17 cellular contexts compared by ENCODE assay signal in genomic region chr1:214582289-214582891, GRCh38. TPM values are rescaled to one million over a fixed set of nuclear protein-coding genes. Genes with fewer than 3 reads are reported as not detected.
DNase-seq lines count a peak whose midpoint lies in the region; ATAC-seq, FAIRE-seq and TF ChIP-seq lines count a peak whose summit lies in the region.
"Had no signal": no experiment of that assay in that cellular context is flagged by ENCODE, and none has a peak within 500 bp of the region (broad histone marks: within the 10 kb centered on the region; RNA-seq: fewer than 3 reads in every experiment).

No MANE protein-coding gene starts in this region.

- H3K27me3 ChIP-seq in H9 (ENCODE audit: insufficient read depth, low read length) (no peaks in the 10 kb centered on the region), H1 (replicated peaks in 1 of 4; ENCODE audit: control insufficient read depth in 3 of 4, extremely low read depth in 1 of 4, insufficient read depth in 3 of 4, low read length in 3 of 4) (no peaks in the 10 kb centered on the region), psoas muscle (ENCODE audit: insufficient read depth in 3 of 3, low read length in 2 of 3) (no peaks in the 10 kb centered on the region)
- H3K27me3 ChIP-seq: heart left ventricle, sigmoid colon had no signal

- H3K4me2 ChIP-seq in H9 (ENCODE audit: insufficient read depth, insufficient read length, low read length), result no peak overlapping the region
- H3K4me2 ChIP-seq in H1 (ENCODE audit: insufficient read depth in 1 of 2, low read depth in 2 of 2, low read length in 2 of 2), result peak overlapping the region; percentile 19 to 25; a peak in 3 of 4 replicates

- H3K27me3 Mint-ChIP-seq in H9 (ENCODE audit: low read depth), result no peaks in the 10 kb centered on the region
- H3K27me3 Mint-ChIP-seq in activated T-helper 17 cell treated with anti-CD3 and anti-CD28 coated beads, Interleukin-2, amount 50 U/mL, for 72 hours, result peaks cover 15% of the 10 kb centered on the region

- no peak overlapping the region for H4K91ac ChIP-seq in H9 (ENCODE audit: insufficient read length, low read depth, low read length)
- no peak overlapping the region for H4K91ac ChIP-seq in H1 (replicated peaks; ENCODE audit: insufficient read length, low read length)

- H3K4ac ChIP-seq in H9 (ENCODE audit: low read depth, low read length) (no peak overlapping the region), H1 (replicated peaks; ENCODE audit: insufficient read length, low read depth, low read length) (no peak overlapping the region)

- no peak overlapping the region for H4K8ac ChIP-seq in H9 (replicated peaks; ENCODE audit: insufficient read length, low read depth, low read length)
- no peak overlapping the region for H4K8ac ChIP-seq in H1 (ENCODE audit: extremely low read depth, insufficient read depth, low read length)

- H3K27ac ChIP-seq in H9 (ENCODE audit: insufficient read length, low read depth, low read length) (no peak overlapping the region), SK-N-MC (peak overlapping the region; percentile 83; the same call in 1 of the 2 replicates), H1 (ENCODE audit: low read depth, low read length) (no peak overlapping the region), psoas muscle (peak overlapping the region; percentile 65)
- H3K27ac ChIP-seq: heart left ventricle had no signal

- TF ChIP-seq EP300 in H1 (IDR thresholded peaks at IDR 0.05; ENCODE audit: borderline replicate concordance in 1 of 2, low read depth in 2 of 2, low read length in 2 of 2), result no peak

- peak; percentile 45 for FAIRE-seq in H1 (lab: Jason Lieb, UNC)

- TF ChIP-seq CTCF in H9 (conservative IDR thresholded peaks at IDR 0.05), result no peak
- no peak for TF ChIP-seq CTCF in H1 (IDR thresholded peaks at IDR 0.05; ENCODE audit: control extremely low read depth in 1 of 3, insufficient read depth in 1 of 3, low read depth in 1 of 3, low read length in 3 of 3)
- no peak for TF ChIP-seq CTCF in psoas muscle (IDR thresholded peaks at IDR 0.05)

- H3K18ac ChIP-seq in H9 (ENCODE audit: insufficient read length, low read depth, low read length) (no peak overlapping the region), H1 (ENCODE audit: extremely low read depth, low read length) (no peak overlapping the region)

- H3K4me3 ChIP-seq in SK-N-MC (no peak overlapping the region; the same call in 1 of the 2 replicates), H1 (ENCODE audit: extremely low read depth in 1 of 4, insufficient read depth in 2 of 4, low read depth in 3 of 4, low read length in 4 of 4) (no peak overlapping the region), psoas muscle (no peak overlapping the region)
- H3K4me3 ChIP-seq: heart left ventricle, sigmoid colon had no signal

- H4K5ac ChIP-seq in H9 (ENCODE audit: insufficient read length, low read depth, low read length) (no peak overlapping the region), H1 (ENCODE audit: insufficient read length, low read depth, low read length) (no peak overlapping the region)

- no peak for TF ChIP-seq RAD21 in H1 (IDR thresholded peaks at IDR 0.05 in 1 of 2, conservative IDR thresholded peaks at IDR 0.05 in 1 of 2; ENCODE audit: low read depth in 2 of 2, low read length in 2 of 2)

- peak; percentile 65 for DNase-seq in H9
- DNase-seq in SK-N-MC (ENCODE audit: low read depth, low spot score), result no peak
- DNase-seq in H1 (ENCODE audit: low read depth in 1 of 2, low spot score in 2 of 2), result no peak
- no peak for DNase-seq in psoas muscle
- DNase-seq in GOT3 (lab: John Stamatoyannopoulos, UW), result no peak
- no peak for DNase-seq in ecto neural progenitor cell (ENCODE audit: low spot score)
- DNase-seq: activated CD4-positive, CD25-positive, alpha-beta regulatory T cell treated with anti-CD3 and anti-CD28 coated beads, Interleukin-2, amount 50 U/mL, for 72 hours; activated CD8-positive, alpha-beta T cell treated with anti-CD3 and anti-CD28 coated beads, Interleukin-2, amount 10 ng/mL, durations not matched to agents 7 days and 5 days; activated gamma-delta T cell treated with Interleukin-2 at 50 U/mL for 16 hours; heart left ventricle; posterior cingulate gyrus; sigmoid colon had no signal

- H3K79me1 ChIP-seq in H9 (ENCODE audit: insufficient read depth, low read depth, low read length, poor library complexity, severe bottlenecking), result no peaks in the 10 kb centered on the region
- H3K79me1 ChIP-seq in H1 (ENCODE audit: low read depth, low read length), result no peaks in the 10 kb centered on the region; the same call in 1 of the 2 replicates

- ATAC-seq in psoas muscle, result peak; percentile 28 to 35 (median 34)
- ATAC-seq in activated T-helper 17 cell treated with anti-CD3 and anti-CD28 coated beads, Interleukin-2, amount 50 U/mL, for 72 hours (replicated peaks), result no peak
- no peak for ATAC-seq in GM21381 (IDR thresholded peaks at IDR 0.05; ENCODE audit: unreplicated experiment)
- ATAC-seq: activated CD8-positive, alpha-beta T cell treated with anti-CD3 and anti-CD28 coated beads, Interleukin-2, amount 10 ng/mL, durations not matched to agents 7 days and 5 days; left lobe of liver had no signal

- no peak overlapping the region for H2BK5ac ChIP-seq in H9 (ENCODE audit: insufficient read length, low read length)
- peak overlapping the region; percentile 2; the same call in 1 of the 2 replicates for H2BK5ac ChIP-seq in H1 (ENCODE audit: low read depth, low read length)

- H3K23ac ChIP-seq in H9 (ENCODE audit: insufficient read length, low read depth, low read length) (no peak overlapping the region), H1 (ENCODE audit: insufficient read length) (no peak overlapping the region)

- H3K4me3 Mint-ChIP-seq in H9, result no peak overlapping the region
- no peak overlapping the region for H3K4me3 Mint-ChIP-seq in activated T-helper 17 cell treated with anti-CD3 and anti-CD28 coated beads, Interleukin-2, amount 50 U/mL, for 72 hours
- H3K4me3 Mint-ChIP-seq: activated CD8-positive, alpha-beta T cell treated with anti-CD3 and anti-CD28 coated beads, Interleukin-2, amount 10 ng/mL, durations not matched to agents 7 days and 5 days; CD14-positive monocyte; nephron had no signal

- no peak overlapping the region for H2BK12ac ChIP-seq in H9 (ENCODE audit: insufficient read length, low read depth, low read length)
- H2BK12ac ChIP-seq in H1 (ENCODE audit: low read depth, low read length), result peak overlapping the region; percentile 11; the same call in 1 of the 2 replicates

- H2AFZ ChIP-seq in H9 (ENCODE audit: low read length) (no peak overlapping the region), H1 (ENCODE audit: low read length) (peak overlapping the region; percentile 47; the same call in 1 of the 2 replicates)

- intact Hi-C loops in psoas muscle (cut with DNase I), result loop anchor here (10.0 kb wide), 2 partner anchors 358 to 368 kb away; no protein-coding TSS in a partner anchor

- H3K79me2 ChIP-seq in H9 (ENCODE audit: insufficient read depth, low read length) (no peaks in the 10 kb centered on the region), H1 (ENCODE audit: control insufficient read depth in 1 of 2, insufficient read depth in 2 of 2, low read length in 2 of 2) (no peaks in the 10 kb centered on the region)

- peak overlapping the region in 1 of 3 experiments; percentile 55; a peak in 2 of 7 replicates for H3K27ac Mint-ChIP-seq in H9
- no peak overlapping the region for H3K27ac Mint-ChIP-seq in activated T-helper 17 cell treated with anti-CD3 and anti-CD28 coated beads, Interleukin-2, amount 50 U/mL, for 72 hours
- H3K27ac Mint-ChIP-seq: activated CD8-positive, alpha-beta T cell treated with anti-CD3 and anti-CD28 coated beads, Interleukin-2, amount 10 ng/mL, durations not matched to agents 7 days and 5 days; CD14-positive monocyte; nephron had no signal

- H3T11ph ChIP-seq in H9 (ENCODE audit: low read length), result no peak overlapping the region

- peaks cover 10 to 14% of the 10 kb centered on the region in 2 experiments for H3K4me1 Mint-ChIP-seq in H9
- no peaks in the 10 kb centered on the region for H3K4me1 Mint-ChIP-seq in activated T-helper 17 cell treated with anti-CD3 and anti-CD28 coated beads, Interleukin-2, amount 50 U/mL, for 72 hours
- H3K4me1 Mint-ChIP-seq: CD14-positive monocyte, nephron had no signal

- H3K9me3 ChIP-seq in H9 (ENCODE audit: control insufficient read depth, low read depth, low read length) (no peaks in the 10 kb centered on the region), SK-N-MC (ENCODE audit: low read depth, low read length) (no peaks in the 10 kb centered on the region), H1 (ENCODE audit: insufficient read depth in 2 of 2, low read depth in 1 of 2, low read length in 1 of 2) (peaks cover 0 to 1% of the 10 kb centered on the region in 2 experiments; a peak in 1 of 4 replicates), psoas muscle (no peaks in the 10 kb centered on the region)
- H3K9me3 ChIP-seq: sigmoid colon had no signal

- H2BK15ac ChIP-seq in H9 (ENCODE audit: low read depth, low read length) (no peak overlapping the region), H1 (ENCODE audit: low read length) (no peak overlapping the region)

- no peak overlapping the region for H2BK20ac ChIP-seq in H9 (ENCODE audit: low read depth, low read length, poor library complexity, severe bottlenecking)
- H2BK20ac ChIP-seq in H1 (ENCODE audit: low read length), result no peak overlapping the region

- H4K20me1 ChIP-seq in H9 (ENCODE audit: control insufficient read depth, insufficient read depth, insufficient read length), result no peaks in the 10 kb centered on the region
- H4K20me1 ChIP-seq in H1 (replicated peaks in 1 of 2; ENCODE audit: control insufficient read depth in 1 of 2, insufficient read depth in 2 of 2, low read length in 2 of 2), result no peaks in the 10 kb centered on the region

- H3K9ac ChIP-seq in H9 (ENCODE audit: extremely low read depth, insufficient read length, low read length) (no peak overlapping the region), SK-N-MC (ENCODE audit: insufficient read length) (no peak overlapping the region), H1 (replicated peaks in 1 of 4; ENCODE audit: extremely low read depth in 1 of 4, low read depth in 3 of 4, low read length in 3 of 4) (no peak overlapping the region)

- H3K14ac ChIP-seq in H9 (ENCODE audit: insufficient read depth, low read length) (no peak overlapping the region), H1 (ENCODE audit: insufficient read length) (no peak overlapping the region)

- H2BK120ac ChIP-seq in H9 (ENCODE audit: low read depth, low read length, poor library complexity, severe bottlenecking), result no peak overlapping the region
- H2BK120ac ChIP-seq in H1 (replicated peaks; ENCODE audit: low read depth, low read length), result no peak overlapping the region

- H3K36me3 ChIP-seq in SK-N-MC (ENCODE audit: insufficient read depth, low read length), result no peaks in the 10 kb centered on the region
- no peaks in the 10 kb centered on the region for H3K36me3 ChIP-seq in H1 (ENCODE audit: control insufficient read depth in 2 of 4, insufficient read depth in 4 of 4, low read length in 3 of 4)
- no peaks in the 10 kb centered on the region for H3K36me3 ChIP-seq in psoas muscle (ENCODE audit: insufficient read depth in 1 of 2, low read depth in 1 of 2)
- H3K36me3 ChIP-seq: heart left ventricle, sigmoid colon had no signal

- H3K4me1 ChIP-seq in H9 (ENCODE audit: insufficient read depth, low read length) (peaks cover 6% of the 10 kb centered on the region), H1 (replicated peaks in 1 of 4; ENCODE audit: control insufficient read depth in 3 of 4, insufficient read depth in 4 of 4, low read length in 3 of 4) (peaks cover 3 to 9% (median 7%) of the 10 kb centered on the region in 4 experiments; a peak in 5 of 7 replicates), psoas muscle (peaks cover 15% of the 10 kb centered on the region)

- WGBS in H9 (ENCODE audit: extremely low coverage, insufficient read length, low lambda C conversion rate), result no CpG with 5 or more reads among the region's 7 CpGs
- 59% methylated on average over 7 of the region's 7 CpGs; no CpG with 5 or more reads in 1 of the 2 experiments for WGBS in H1 (ENCODE audit: extremely low coverage in 1 of 2, insufficient coverage in 1 of 2, insufficient read length in 1 of 2, insufficient replicate concordance in 2 of 2, low coverage in 1 of 2, low lambda C conversion rate in 2 of 2, missing lambda C conversion rate in 1 of 2), 2 experiments
- 77 to 82% (median 81%) methylated on average over 7 of the region's 7 CpGs for WGBS in psoas muscle, 3 donors

- H3K36me3 Mint-ChIP-seq in H9 (ENCODE audit: insufficient read depth in 1 of 3, low read depth in 3 of 3), result peaks cover 2 to 4% (median 4%) of the 10 kb centered on the region in 3 experiments; a peak in 3 of 7 replicates
- no peaks in the 10 kb centered on the region for H3K36me3 Mint-ChIP-seq in activated T-helper 17 cell treated with anti-CD3 and anti-CD28 coated beads, Interleukin-2, amount 50 U/mL, for 72 hours (ENCODE audit: low read depth)
- H3K36me3 Mint-ChIP-seq: CD14-positive monocyte had no signal

- H2AK5ac ChIP-seq in H9 (ENCODE audit: insufficient read length, low read length) (no peak overlapping the region), H1 (ENCODE audit: low read depth, low read length) (no peak overlapping the region)

- TF ChIP-seq POLR2A in H1 (IDR thresholded peaks at IDR 0.05; ENCODE audit: control extremely low read depth in 1 of 2, low read depth in 2 of 2, low read length in 2 of 2), result no peak

- H3K9me3 Mint-ChIP-seq in H9, result peaks cover 7 to 8% of the 10 kb centered on the region in 2 experiments; a peak in 4 of 5 replicates
- H3K9me3 Mint-ChIP-seq in activated T-helper 17 cell treated with anti-CD3 and anti-CD28 coated beads, Interleukin-2, amount 50 U/mL, for 72 hours, result no peaks in the 10 kb centered on the region

- POLR2A ChIA-PET in H1 (lab: Charles Lee; ENCODE audit: partially characterized antibody), result interaction anchor here (1.1 to 6.9 kb wide), 5 partner anchors 10 to 157 kb away, joined by 3 to 69 read pairs (median 4); partner anchors contain the start of gene PTPN14

- H3K56ac ChIP-seq in H9 (ENCODE audit: insufficient read length, low read depth, low read length), result no peak overlapping the region
- H3K56ac ChIP-seq in H1 (replicated peaks; ENCODE audit: insufficient read length, low read depth, low read length), result no peak overlapping the region

- no peaks in the 10 kb centered on the region for H3K23me2 ChIP-seq in H9 (ENCODE audit: insufficient read length, low read depth, low read length, poor library complexity, severe bottlenecking)
- H3K23me2 ChIP-seq in H1 (ENCODE audit: low read depth, low read length), result no peaks in the 10 kb centered on the region

- CTCF ChIA-PET in H1 (lab: Charles Lee; ENCODE audit: partially characterized antibody), result interaction anchor here (0.8 to 18.8 kb wide), 17 partner anchors 11 to 368 kb away, joined by 3 to 445 read pairs (median 3); no protein-coding TSS in a partner anchor

RNA-seq across cellular contexts. Expression of gene CENPF, which starts 20.6 kb away (rescaled TPM):
- 104 and 113 TPM in 2 replicates for total RNA-seq in H9 (2021)
- 170 and 175 TPM in 2 replicates for total RNA-seq in H1 (2021; fragmentation: NEBNext Ultra II Directional; extraction: Animal tissue kit (Norgen Biotek cat#: 25700))
- polyA plus RNA-seq in H1 (2011; rRNA removed), result 10.0 and 13.7 TPM in 2 replicates
- polyA plus RNA-seq in H1 (2011; cell fraction: cytosol; rRNA removed), result 38.2 TPM
- polyA plus RNA-seq in H1 (2011; cell fraction: nucleus; rRNA removed), result 41.1 TPM
- polyA plus RNA-seq in H1 (2012, experiment 1 of 2), result 71.6 to 132 TPM (median 92.6 TPM) in 4 replicates
- polyA plus RNA-seq in H1 (2012, experiment 2 of 2), result 4.1 TPM
- polyA plus RNA-seq in H1 (2013, experiment 1 of 2), result 79.3 TPM
- 70.9 TPM for polyA plus RNA-seq in H1 (2013, experiment 2 of 2)
- polyA minus RNA-seq in H1 (2011; rRNA and poly(A)+ RNA removed), result 41.5 and 53.5 TPM in 2 replicates
- polyA minus RNA-seq in H1 (2011; cell fraction: cytosol; rRNA and poly(A)+ RNA removed), result 43.7 TPM
- polyA minus RNA-seq in H1 (2011; cell fraction: nucleus; rRNA and poly(A)+ RNA removed), result 82.6 TPM
- 1 to 10 TPM in 1 of 4 donors, under 1 TPM in 3; 0.28 to 1.2 (median 0.43) TPM for total RNA-seq in psoas muscle
- polyA plus RNA-seq in psoas muscle, result 1 to 10 TPM in 1 of 3 donors, under 1 TPM in 2; 0.04 to 1.2 (median 0.74) TPM
- 10 to 100 TPM; 69.7 to 79.4 TPM for total RNA-seq in activated T-helper 17 cell treated with anti-CD3 and anti-CD28 coated beads, Interleukin-2, amount 50 U/mL, for 72 hours

RNA-seq across cellular contexts. Expression of gene PTPN14, which starts 31.0 kb away (rescaled TPM):
- total RNA-seq in H9 (2021) (76.4 and 79.0 TPM in 2 replicates), psoas muscle (100 to 1,000 TPM in 1 of 4 donors, 10 to 100 TPM in 3; 50.8 to 106 (median 63.3) TPM)
- total RNA-seq in H1 (2021; fragmentation: NEBNext Ultra II Directional; extraction: Animal tissue kit (Norgen Biotek cat#: 25700)), result 77.4 and 93.6 TPM in 2 replicates
- polyA plus RNA-seq in H1 (2011; rRNA removed) (14.4 and 19.8 TPM in 2 replicates), psoas muscle (10 to 100 TPM in 1 of 3 donors, 1 to 10 TPM in 2; 7.2 to 27.9 (median 9.1) TPM)
- polyA plus RNA-seq in H1 (2011; cell fraction: cytosol; rRNA removed), result 15.5 TPM
- polyA plus RNA-seq in H1 (2011; cell fraction: nucleus; rRNA removed), result 38.0 TPM
- 11.9 to 20.9 TPM (median 16.0 TPM) in 4 replicates for polyA plus RNA-seq in H1 (2012, experiment 1 of 2)
- polyA plus RNA-seq in H1 (2012, experiment 2 of 2), result 2.1 TPM
- 22.6 TPM for polyA plus RNA-seq in H1 (2013, experiment 1 of 2)
- polyA plus RNA-seq in H1 (2013, experiment 2 of 2), result 21.4 TPM
- polyA minus RNA-seq in H1 (2011; rRNA and poly(A)+ RNA removed), result 76.1 and 85.9 TPM in 2 replicates
- polyA minus RNA-seq in H1 (2011; cell fraction: cytosol; rRNA and poly(A)+ RNA removed), result 44.8 TPM
- polyA minus RNA-seq in H1 (2011; cell fraction: nucleus; rRNA and poly(A)+ RNA removed), result 80.0 TPM
- under 1 TPM; 0.66 to 0.89 TPM for total RNA-seq in activated T-helper 17 cell treated with anti-CD3 and anti-CD28 coated beads, Interleukin-2, amount 50 U/mL, for 72 hours

Comparison
In these comparisons a context has a peak if more than half of its experiments do, and no peak if none do; other contexts are left out.
1. H3K27ac ChIP-seq: peak in SK-N-MC (single experiment) and psoas muscle (single experiment); none in H9 (single experiment) and H1 (single experiment).
2. ATAC-seq: peak in psoas muscle (4 of 4); none in activated T-helper 17 cell treated with anti-CD3 and anti-CD28 coated beads, Interleukin-2, amount 50 U/mL, for 72 hours (single experiment) and GM21381 (single experiment).
3. RNA of gene CENPF, which starts 20.6 kb away (total RNA-seq): 170 to 175 TPM in H1, 104 to 113 TPM in H9 and 69.7 to 79.4 TPM in activated T-helper 17 cell treated with anti-CD3 and anti-CD28 coated beads, Interleukin-2, amount 50 U/mL, for 72 hours; 0.28 to 1.2 TPM in psoas muscle; every median in the first group is over 10 times any median in the second.
4. RNA of gene PTPN14, which starts 31.0 kb away (total RNA-seq): 77.4 to 93.6 TPM in H1, 76.4 to 79.0 TPM in H9 and 50.8 to 106 TPM in psoas muscle; 0.66 to 0.89 TPM in activated T-helper 17 cell treated with anti-CD3 and anti-CD28 coated beads, Interleukin-2, amount 50 U/mL, for 72 hours; every median in the first group is over 10 times any median in the second.